ENCODE assay signal across 10 cellular contexts in the genomic region with DNA sequence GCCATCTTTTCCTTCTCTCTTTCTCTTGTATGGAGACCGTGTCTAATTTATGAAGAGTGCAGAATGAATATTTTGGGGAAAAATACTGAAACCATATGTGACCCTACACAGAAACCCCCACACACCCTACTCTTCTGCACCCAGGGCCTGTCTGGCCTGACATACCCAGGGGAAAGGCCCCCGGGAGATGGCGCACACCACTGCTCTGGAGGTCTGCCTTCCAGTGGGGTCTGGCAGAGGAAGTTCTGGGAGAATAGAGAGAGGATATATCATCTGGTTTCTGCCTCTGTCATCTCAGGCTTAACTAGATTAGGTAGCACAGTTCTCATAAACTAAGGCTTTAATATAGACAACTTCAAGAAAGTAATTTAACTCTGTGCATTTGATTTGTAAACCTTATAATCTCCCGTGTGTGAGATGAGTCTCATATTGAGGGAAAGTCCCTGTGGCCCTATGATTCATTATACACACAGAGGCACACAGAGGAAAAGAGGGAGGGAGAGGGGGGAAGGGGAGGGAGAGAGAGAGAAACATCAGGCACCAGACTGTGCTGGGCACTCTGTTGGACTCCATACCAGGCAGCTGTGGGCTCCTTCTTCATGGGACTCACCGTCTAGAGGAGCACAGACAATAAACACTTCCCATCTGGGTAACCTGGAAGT.
DNase-seq lines count a peak whose midpoint lies in the region; ATAC-seq, FAIRE-seq and TF ChIP-seq lines count a peak whose summit lies in the region.
"Had no signal": no experiment of that assay in that cellular context is flagged by ENCODE, and none has a peak within 500 bp of the region (broad histone marks: within the 10 kb centered on the region; RNA-seq: fewer than 3 reads in every experiment).

No MANE protein-coding gene starts in this region.

- intact Hi-C loops in Calu3 (cut with micrococcal nuclease; ENCODE audit: unreplicated experiment), result loop anchor here (5.0 kb wide), 1 partner anchor 66 kb away; no protein-coding TSS in a partner anchor
- intact Hi-C loops in IMR-90 (cut with micrococcal nuclease), result no loop called here
- intact Hi-C loops in mucosa of descending colon (cut with DNase I, micrococcal nuclease), result no loop called here

- no peak overlapping the region for H3K27ac Mint-ChIP-seq in Calu3 (ENCODE audit: unreplicated experiment)
- H3K27ac Mint-ChIP-seq in osteocyte (ENCODE audit: unreplicated experiment), result no peak overlapping the region

- no peak for TF ChIP-seq RAD21 in IMR-90 (IDR thresholded peaks at IDR 0.05; ENCODE audit: low read length)

- no peak overlapping the region for H2BK5ac ChIP-seq in IMR-90 (ENCODE audit: low read depth, low read length, poor library complexity, severe bottlenecking)

- H3K27me3 ChIP-seq in IMR-90 (ENCODE audit: control insufficient read depth, insufficient read depth, low read length), result peaks cover 5% of the 10 kb centered on the region; the same call in 1 of the 2 replicates
- H3K27me3 ChIP-seq in bronchial epithelial cell (ENCODE audit: control insufficient read depth, insufficient read depth, low read length), result no peaks in the 10 kb centered on the region

- no peaks in the 10 kb centered on the region for H3K79me1 ChIP-seq in IMR-90 (ENCODE audit: low read depth in 1 of 2, low read length in 2 of 2)

- BruUV-seq in Calu3 (replicated peaks; lab: Mats Ljungman, UMichigan), result no TSS peak
- no TSS peak for BruUV-seq in IMR-90 (replicated peaks; lab: Mats Ljungman, UMichigan)

- H3K9me1 ChIP-seq in IMR-90 (ENCODE audit: insufficient read depth, low read length), result no peaks in the 10 kb centered on the region; the same call in 1 of the 2 replicates

- no peak overlapping the region for H2AK5ac ChIP-seq in IMR-90 (ENCODE audit: low read depth, low read length)

- H3K4me1 Mint-ChIP-seq in Calu3 (ENCODE audit: low read depth, unreplicated experiment) (peaks cover 39% of the 10 kb centered on the region), osteocyte (ENCODE audit: unreplicated experiment) (peaks cover 22% of the 10 kb centered on the region)

- no peak for FAIRE-seq in bronchial epithelial cell (lab: Jason Lieb, UNC)

- no CpG with 5 or more reads among the region's 5 CpGs for WGBS in IMR-90 (ENCODE audit: extremely low coverage in 2 of 2, insufficient read length in 1 of 2), 2 experiments

- H3K4me3 Mint-ChIP-seq in Calu3 (ENCODE audit: low read depth, unreplicated experiment) (no peak overlapping the region), osteocyte (ENCODE audit: unreplicated experiment) (no peak overlapping the region)

- ATAC-seq in IMR-90 (ENCODE audit: low read depth) (peak; percentile 74), mucosa of descending colon (peak; percentile 89), GM21526 (IDR thresholded peaks at IDR 0.05; ENCODE audit: low FRiP score, unreplicated experiment) (no peak)

- no peaks in the 10 kb centered on the region for H4K20me1 ChIP-seq in IMR-90 (ENCODE audit: insufficient read depth, low read length)

- H4K8ac ChIP-seq in IMR-90 (ENCODE audit: low read depth in 2 of 2, low read length in 2 of 2), result no peak overlapping the region

- H3K4ac ChIP-seq in IMR-90 (ENCODE audit: low read depth, low read length), result no peak overlapping the region

- no peak overlapping the region for H2BK120ac ChIP-seq in IMR-90 (ENCODE audit: low read depth, low read length)

- CTCF ChIA-PET in Calu3 (lab: Charles Lee) (no interaction called here), IMR-90 (lab: Yijun Ruan, JAX) (no interaction called here)

- in situ Hi-C loops in IMR-90 (cut with MboI; ENCODE audit: low sequenced_read_pairs), result no loop called here

- TF ChIP-seq CTCF in Calu3 (IDR thresholded peaks at IDR 0.05; ENCODE audit: unreplicated experiment) (no peak), IMR-90 (conservative IDR thresholded peaks at IDR 0.05; ENCODE audit: low read depth, low read length) (no peak), bronchial epithelial cell (IDR thresholded peaks at IDR 0.05; ENCODE audit: insufficient read depth, low read length, severe bottlenecking) (no peak), mucosa of descending colon (IDR thresholded peaks at IDR 0.05) (no peak), osteocyte (IDR thresholded peaks at IDR 0.05) (no peak)

- H2AK9ac ChIP-seq in IMR-90 (replicated peaks; ENCODE audit: low read depth, low read length, poor library complexity), result no peak overlapping the region

- H3K4me1 ChIP-seq in IMR-90 (ENCODE audit: control insufficient read depth, insufficient read depth, low read length) (no peaks in the 10 kb centered on the region), mucosa of descending colon (ENCODE audit: low read depth) (no peaks in the 10 kb centered on the region)

- no peak for TF ChIP-seq POLR2A in IMR-90 (IDR thresholded peaks at IDR 0.05; ENCODE audit: low read depth, low read length)

- H3K9me3 ChIP-seq in IMR-90 (ENCODE audit: control insufficient read depth, insufficient read depth, low read length) (no peaks in the 10 kb centered on the region), mucosa of descending colon (no peaks in the 10 kb centered on the region)

- no peak overlapping the region for H2BK15ac ChIP-seq in IMR-90 (ENCODE audit: low read depth, low read length)

- H2AFZ ChIP-seq in IMR-90 (replicated peaks; ENCODE audit: low read length, poor library complexity), result no peak overlapping the region

- H3K9ac ChIP-seq in IMR-90 (ENCODE audit: low read depth, low read length), result no peak overlapping the region

- H3K56ac ChIP-seq in IMR-90 (ENCODE audit: extremely low read depth, insufficient read depth, low read length), result no peak overlapping the region

- no peak overlapping the region for H2BK20ac ChIP-seq in IMR-90 (ENCODE audit: low read depth, low read length)

- peak; percentile 54 for DNase-seq in Calu3
- DNase-seq in IMR-90, result peak; percentile 70
- peak; percentile 85 for DNase-seq in bronchial epithelial cell (ENCODE audit: low read depth)
- DNase-seq in mucosa of descending colon, result peak in 1 of 3 donors; percentile 7
- no peak for DNase-seq in T-helper 9 cell
- DNase-seq in GM19240 (ENCODE audit: insufficient read length, low spot score), result no peak
- no peak for DNase-seq in osteocyte (ENCODE audit: extremely low spot score, unreplicated experiment)
- DNase-seq: effector memory CD4-positive, alpha-beta T cell; NCI-H524 treated with DMSO at 0.1 percent for 48 hours had no signal

- dilution Hi-C loops in IMR-90 (cut with HindIII; ENCODE audit: low sequenced_read_pairs, unreplicated experiment), result no loop called here

- H3K14ac ChIP-seq in IMR-90 (replicated peaks; ENCODE audit: low read depth, low read length), result no peak overlapping the region

- H3K27me3 Mint-ChIP-seq in Calu3 (ENCODE audit: unreplicated experiment), result peaks cover 1% of the 10 kb centered on the region
- H3K27me3 Mint-ChIP-seq in osteocyte (ENCODE audit: unreplicated experiment), result no peaks in the 10 kb centered on the region

- no peak overlapping the region for H3K18ac ChIP-seq in IMR-90 (ENCODE audit: low read depth, low read length)

- H3K36me3 Mint-ChIP-seq in Calu3 (ENCODE audit: insufficient read depth, unreplicated experiment), result no peaks in the 10 kb centered on the region
- H3K36me3 Mint-ChIP-seq in osteocyte (ENCODE audit: unreplicated experiment), result no peaks in the 10 kb centered on the region

- H3K4me3 ChIP-seq in IMR-90 (ENCODE audit: insufficient read depth, low read depth, low read length), result no peak overlapping the region
- H3K4me3 ChIP-seq in bronchial epithelial cell (ENCODE audit: low read depth, low read length), result no peak overlapping the region
- H3K4me3 ChIP-seq in mucosa of descending colon, result no peak overlapping the region

- no peak overlapping the region for H3K27ac ChIP-seq in IMR-90 (ENCODE audit: insufficient read depth, low read length)

- no peak overlapping the region for H3K4me2 ChIP-seq in IMR-90 (ENCODE audit: low read depth, low read length)

- H3K36me3 ChIP-seq in IMR-90 (ENCODE audit: control insufficient read depth, insufficient read depth, low read length), result no peaks in the 10 kb centered on the region
- H3K36me3 ChIP-seq in bronchial epithelial cell (ENCODE audit: control insufficient read depth, insufficient read depth, low read length), result no peaks in the 10 kb centered on the region
- no peaks in the 10 kb centered on the region for H3K36me3 ChIP-seq in mucosa of descending colon (ENCODE audit: low read depth)

- H3K9me3 Mint-ChIP-seq in Calu3 (ENCODE audit: low read depth, unreplicated experiment) (no peaks in the 10 kb centered on the region), osteocyte (ENCODE audit: unreplicated experiment) (no peaks in the 10 kb centered on the region)

- H4K5ac ChIP-seq in IMR-90 (ENCODE audit: low read depth, low read length), result no peak overlapping the region

- no peak overlapping the region for H3K23ac ChIP-seq in IMR-90 (ENCODE audit: low read depth, low read length)

- no peak overlapping the region for H4K91ac ChIP-seq in IMR-90 (ENCODE audit: insufficient read depth, low read depth, low read length)

- POLR2A ChIA-PET in IMR-90 (lab: Charles Lee; ENCODE audit: unreplicated experiment), result no interaction called here

TF ChIP-seq in IMR-90, 13 proteins besides CTCF, POLR2A, EP300 and RAD21 (continues in another document):
- TF ChIP-seq, protein P1, sequence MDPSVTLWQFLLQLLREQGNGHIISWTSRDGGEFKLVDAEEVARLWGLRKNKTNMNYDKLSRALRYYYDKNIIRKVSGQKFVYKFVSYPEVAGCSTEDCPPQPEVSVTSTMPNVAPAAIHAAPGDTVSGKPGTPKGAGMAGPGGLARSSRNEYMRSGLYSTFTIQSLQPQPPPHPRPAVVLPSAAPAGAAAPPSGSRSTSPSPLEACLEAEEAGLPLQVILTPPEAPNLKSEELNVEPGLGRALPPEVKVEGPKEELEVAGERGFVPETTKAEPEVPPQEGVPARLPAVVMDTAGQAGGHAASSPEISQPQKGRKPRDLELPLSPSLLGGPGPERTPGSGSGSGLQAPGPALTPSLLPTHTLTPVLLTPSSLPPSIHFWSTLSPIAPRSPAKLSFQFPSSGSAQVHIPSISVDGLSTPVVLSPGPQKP (IDR thresholded peaks at IDR 0.05; ENCODE audit: borderline replicate concordance, low read depth, low read length), result no peak
- TF ChIP-seq NFE2L2 (IDR thresholded peaks at IDR 0.05; ENCODE audit: low read depth, low read length), result no peak
- no peak for TF ChIP-seq BHLHE40 (IDR thresholded peaks at IDR 0.05; ENCODE audit: low read depth, low read length)
- TF ChIP-seq USF2 (IDR thresholded peaks at IDR 0.05; ENCODE audit: low read depth, low read length), result no peak
- TF ChIP-seq MAZ (IDR thresholded peaks at IDR 0.05; ENCODE audit: borderline replicate concordance, low read depth, low read length), result peak; percentile 54; the same call in 1 of the 2 replicates
- TF ChIP-seq CEBPB (IDR thresholded peaks at IDR 0.05; ENCODE audit: low read depth, low read length), result no peak
- TF ChIP-seq RFX5 (IDR thresholded peaks at IDR 0.05; ENCODE audit: low read depth, low read length), result no peak

Comparison
In these comparisons a context has a peak if more than half of its experiments do, and no peak if none do; other contexts are left out.
1. DNase-seq: peak in Calu3 (single experiment), IMR-90 (single experiment) and bronchial epithelial cell (single experiment); none in T-helper 9 cell (single experiment), GM19240 (single experiment) and osteocyte (single experiment).